ENCODE assay signal across 1 cellular context in genomic region chr21:41868062-41868710, GRCh38.
TF ChIP-seq lines count a peak whose summit lies in the region.

No MANE protein-coding gene starts in this region.

TF ChIP-seq in GM23338, 12 proteins besides CTCF, POLR2A, EP300 and RAD21 (continued from another document):
- TF ChIP-seq ETS1 (IDR thresholded peaks at IDR 0.05) (no peak), ZNF331 (CRISPR knock-in tag; IDR thresholded peaks at IDR 0.05; ENCODE audit: low read depth) (no peak), JUNB (IDR thresholded peaks at IDR 0.05; ENCODE audit: unreplicated experiment) (no peak), NANOG (IDR thresholded peaks at IDR 0.05; ENCODE audit: borderline replicate concordance) (no peak), ZNF462 (CRISPR knock-in tag; IDR thresholded peaks at IDR 0.05) (no peak), STAT1 (IDR thresholded peaks at IDR 0.05; ENCODE audit: unreplicated experiment) (no peak)
TF ChIP-seq in GM23338: peak in this region for 0.
